9 cellular contexts compared by ENCODE assay signal in genomic region chr10:31709028-31709427, GRCh38.
A peak's percentile ranks its signal among the peaks of the same experiment; 100 is the strongest.
DNase-seq lines count a peak whose midpoint lies in the region; ATAC-seq, FAIRE-seq and TF ChIP-seq lines count a peak whose summit lies in the region.
"Had no signal": no experiment of that assay in that cellular context is flagged by ENCODE, and none has a peak within 500 bp of the region (broad histone marks: within the 10 kb centered on the region; RNA-seq: fewer than 3 reads in every experiment).

No MANE protein-coding gene starts in this region.

- FAIRE-seq in keratinocyte (lab: Jason Lieb, UNC), result peak; percentile 32
- FAIRE-seq: A204.1 had no signal

- H3K27me3 ChIP-seq in Panc1 (ENCODE audit: control insufficient read depth, insufficient read depth, low read length), result no peaks in the 10 kb centered on the region
- no peaks in the 10 kb centered on the region for H3K27me3 ChIP-seq in keratinocyte (ENCODE audit: control insufficient read depth, extremely low read depth, insufficient read depth, low read length)
- H3K27me3 ChIP-seq in spleen (replicated peaks in 1 of 7), result no peaks in the 10 kb centered on the region
- H3K27me3 ChIP-seq in aorta (ENCODE audit: control insufficient read depth in 1 of 2, insufficient read depth in 2 of 2, low read length in 1 of 2), result no peaks in the 10 kb centered on the region
- H3K27me3 ChIP-seq in BE2C, result no peaks in the 10 kb centered on the region

- H3K4me3 ChIP-seq in Panc1 (ENCODE audit: low read depth in 2 of 2, low read length in 2 of 2), result no peak overlapping the region
- H3K4me3 ChIP-seq in keratinocyte (ENCODE audit: control insufficient read depth in 2 of 3, extremely low read depth in 1 of 3, insufficient read depth in 2 of 3, low read depth in 1 of 3, low read length in 3 of 3), result no peak overlapping the region
- H3K4me3 ChIP-seq in spleen, result no peak overlapping the region
- H3K4me3 ChIP-seq in aorta (ENCODE audit: low read length in 2 of 2), result no peak overlapping the region
- H3K4me3 ChIP-seq in BE2C (ENCODE audit: low read depth, low read length), result no peak overlapping the region

- no peaks in the 10 kb centered on the region for H3K79me2 ChIP-seq in keratinocyte (ENCODE audit: control insufficient read depth, insufficient read depth, low read length)

- H3K27ac ChIP-seq in Panc1 (ENCODE audit: low read length), result peak overlapping the region; percentile 18; the same call in 1 of the 2 replicates
- H3K27ac ChIP-seq in keratinocyte (ENCODE audit: control insufficient read depth, insufficient read depth, low read length), result no peak overlapping the region
- H3K27ac ChIP-seq in spleen, result peak overlapping the region in 5 of 8 donors; percentile 73 to 88 (median 77)
- no peak overlapping the region for H3K27ac ChIP-seq in aorta (ENCODE audit: low read depth in 1 of 2, low read length in 2 of 2)

- no peak for TF ChIP-seq POLR2A in spleen (IDR thresholded peaks at IDR 0.05)

- POLR2A ChIA-PET in Panc1 (lab: Charles Lee), result no interaction called here

- peaks cover 8% of the 10 kb centered on the region for H3K4me1 ChIP-seq in Panc1 (ENCODE audit: control insufficient read depth, insufficient read depth, low read length)
- H3K4me1 ChIP-seq in keratinocyte (ENCODE audit: control insufficient read depth, extremely low read depth, insufficient read depth, low read length), result peaks cover 4% of the 10 kb centered on the region
- peaks cover 21 to 49% (median 32%) of the 10 kb centered on the region in 6 donors for H3K4me1 ChIP-seq in spleen
- H3K4me1 ChIP-seq in aorta (ENCODE audit: control insufficient read depth in 1 of 2, insufficient read depth in 2 of 2, low read length in 2 of 2), result no peaks in the 10 kb centered on the region
- no peaks in the 10 kb centered on the region for H3K4me1 ChIP-seq in BE2C

- DNase-seq in NCI-H1105 treated with DMSO at 0.1 percent for 48 hours (lab: John Stamatoyannopoulos, UW) (peak; percentile 16), NCI-H1105 (lab: John Stamatoyannopoulos, UW) (no peak), Panc1 (ENCODE audit: low read depth, low spot score) (peak; percentile 4), keratinocyte (ENCODE audit: low read depth, low spot score) (no peak), spleen (no peak), NCI-H748 (lab: John Stamatoyannopoulos, UW; ENCODE audit: unreplicated experiment) (no peak), aorta (no peak), BE2C (no peak)

- H3K36me3 ChIP-seq in Panc1 (ENCODE audit: control insufficient read depth, insufficient read depth, low read length) (no peaks in the 10 kb centered on the region), keratinocyte (ENCODE audit: control insufficient read depth in 2 of 2, extremely low read depth in 1 of 2, insufficient read depth in 2 of 2, low read length in 2 of 2) (no peaks in the 10 kb centered on the region), spleen (no peaks in the 10 kb centered on the region), aorta (ENCODE audit: control insufficient read depth in 1 of 2, insufficient read depth in 2 of 2, low read length in 1 of 2) (no peaks in the 10 kb centered on the region), BE2C (no peaks in the 10 kb centered on the region)

- no peaks in the 10 kb centered on the region for H3K9me1 ChIP-seq in keratinocyte (ENCODE audit: control insufficient read depth, extremely low read depth, insufficient read depth, low read length)

- BruUV-seq in Panc1 (replicated peaks; lab: Mats Ljungman, UMichigan), result no TSS peak

- intact Hi-C loops in Panc1 (cut with micrococcal nuclease; ENCODE audit: unreplicated experiment), result loop anchor here (5.0 kb wide), 1 partner anchor 98 kb away; no protein-coding TSS in a partner anchor
- intact Hi-C loops in spleen (cut with DNase I; ENCODE audit: low total_unique reads), result no loop called here
- intact Hi-C loops in aorta (cut with DNase I), result loop anchor here (5.0 kb wide), 2 partner anchors 33 to 98 kb away; no protein-coding TSS in a partner anchor

- ATAC-seq in Panc1 (peak; percentile 76), aorta (ENCODE audit: low FRiP score) (no peak)

- no peak overlapping the region for H2AFZ ChIP-seq in keratinocyte (ENCODE audit: control insufficient read depth, low read length)

- 69 to 78% (median 72%) methylated on average over 3 of the region's 3 CpGs for WGBS in spleen, 5 donors
- 53 to 57% methylated on average over 3 of the region's 3 CpGs for WGBS in aorta, 2 donors

- CTCF ChIA-PET in Panc1 (lab: Charles Lee), result interaction anchor here (0.5 kb wide), 1 partner anchor 325 kb away, joined by 3 read pairs; no protein-coding TSS in a partner anchor

- in situ Hi-C loops in Panc1 (cut with HindIII; ENCODE audit: low pct_unique_long_range_greater_than_20kb, low sequenced_read_pairs), result no loop called here

- TF ChIP-seq CTCF in Panc1 (IDR thresholded peaks at IDR 0.05) (no peak; the same call in none of the 2 replicates), keratinocyte (optimal IDR thresholded peaks at IDR 0.05 in 1 of 3, IDR thresholded peaks at IDR 0.05 in 1 of 3, conservative IDR thresholded peaks at IDR 0.05 in 1 of 3; ENCODE audit: extremely low read depth in 1 of 3, insufficient read depth in 2 of 3, low read length in 3 of 3) (peak in 1 of 3 experiments; percentile 15), spleen (IDR thresholded peaks at IDR 0.05 in 8 of 11, conservative IDR thresholded peaks at IDR 0.05 in 3 of 11) (no peak), BE2C (IDR thresholded peaks at IDR 0.05; ENCODE audit: low read depth, low read length) (no peak)

- no peak overlapping the region for H3K4me2 ChIP-seq in keratinocyte (ENCODE audit: control insufficient read depth, extremely low read depth, insufficient read depth, low read depth, low read length)

- no peak overlapping the region for H3K9ac ChIP-seq in keratinocyte (ENCODE audit: control insufficient read depth, extremely low read depth, insufficient read depth, low read length)

- H4K20me1 ChIP-seq in keratinocyte (ENCODE audit: control insufficient read depth, extremely low read depth, insufficient read depth, low read length), result no peaks in the 10 kb centered on the region

- H3K9me3 ChIP-seq in Panc1 (ENCODE audit: control insufficient read depth, insufficient read depth, low read depth, low read length) (peaks cover 11% of the 10 kb centered on the region; the same call in 1 of the 2 replicates), keratinocyte (ENCODE audit: control insufficient read depth, low read depth, low read length) (no peaks in the 10 kb centered on the region), spleen (peaks cover 0 to 40% (median 33%) of the 10 kb centered on the region in 8 donors), aorta (ENCODE audit: control insufficient read depth, low read length) (peaks cover 3% of the 10 kb centered on the region), BE2C (no peaks in the 10 kb centered on the region)

- dilution Hi-C loops in keratinocyte (cut with MboI; ENCODE audit: extremely low pct_ligation_motif_present, low sequenced_read_pairs), result no loop called here

Comparison
In these comparisons a context has a peak if more than half of its experiments do, and no peak if none do; other contexts are left out.
1. DNase-seq: peak in NCI-H1105 treated with DMSO at 0.1 percent for 48 hours (single experiment) and Panc1 (single experiment); none in NCI-H1105 (single experiment), keratinocyte (single experiment), spleen (single experiment), NCI-H748 (single experiment), aorta (0 of 2) and BE2C (single experiment).
2. H3K27ac ChIP-seq: peak in Panc1 (single experiment) and spleen (5 of 8); none in keratinocyte (single experiment) and aorta (0 of 2).